18 cellular contexts compared by ENCODE assay signal in the genomic region with DNA sequence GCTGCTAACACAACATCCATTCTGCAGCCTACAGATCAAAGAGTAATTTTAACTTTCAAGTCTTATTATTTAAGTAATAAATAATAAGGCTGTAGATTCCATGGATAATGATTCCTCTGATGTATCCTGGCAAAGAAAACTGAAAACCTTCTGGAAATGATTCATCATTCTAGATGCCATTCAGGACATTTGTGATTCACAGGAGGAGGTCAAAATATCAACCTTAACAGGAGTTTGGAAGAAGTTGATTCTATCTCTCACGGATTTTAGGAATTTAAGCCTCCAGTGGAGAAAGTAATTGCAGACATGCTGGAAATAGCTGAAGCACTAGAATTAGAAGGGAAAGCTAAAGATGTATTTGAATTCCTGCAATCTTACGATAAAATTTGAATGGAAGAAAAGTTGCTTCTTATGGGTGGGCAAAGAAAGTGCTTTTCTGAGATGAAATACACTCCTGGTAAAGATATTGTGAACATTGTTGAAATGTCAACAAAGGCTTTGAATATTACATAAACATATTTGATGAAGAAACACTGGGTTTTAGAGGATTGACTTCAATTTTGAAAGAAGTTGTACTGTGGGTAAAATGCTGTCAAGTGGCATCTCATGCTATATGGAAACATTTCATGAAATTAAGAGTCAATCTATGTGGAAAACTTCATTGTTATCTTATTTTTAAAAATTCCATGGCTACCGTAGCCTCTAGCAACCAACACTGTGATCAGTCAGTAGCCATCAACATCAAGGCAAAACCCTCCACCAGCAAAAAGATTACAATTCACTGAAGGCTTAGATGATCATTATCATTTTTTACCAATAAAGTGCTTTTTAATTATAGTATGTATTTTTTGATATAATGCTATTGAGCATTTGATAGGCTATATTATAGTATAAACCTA.
A peak's percentile ranks its signal among the peaks of the same experiment; 100 is the strongest.
DNase-seq lines count a peak whose midpoint lies in the region; ATAC-seq and TF ChIP-seq lines count a peak whose summit lies in the region.
"Had no signal": no experiment of that assay in that cellular context is flagged by ENCODE, and none has a peak within 500 bp of the region (broad histone marks: within the 10 kb centered on the region; RNA-seq: fewer than 3 reads in every experiment).

No MANE protein-coding gene starts in this region.

- no peak overlapping the region for H2BK15ac ChIP-seq in neuronal stem cell (ENCODE audit: low read length)

- H3K27me3 ChIP-seq in breast epithelium (no peaks in the 10 kb centered on the region), ectodermal cell (ENCODE audit: control insufficient read depth, insufficient read depth, low read length, poor library complexity, severe bottlenecking) (no peaks in the 10 kb centered on the region), neuronal stem cell (ENCODE audit: control insufficient read depth in 3 of 3, insufficient read depth in 3 of 3, low read depth in 1 of 3, low read length in 3 of 3) (no peaks in the 10 kb centered on the region)
- H3K27me3 ChIP-seq: ascending aorta had no signal

- H3K9me3 ChIP-seq in breast epithelium (no peaks in the 10 kb centered on the region), ectodermal cell (ENCODE audit: control insufficient read depth, low read length) (no peaks in the 10 kb centered on the region), neuronal stem cell (replicated peaks in 1 of 2; ENCODE audit: control insufficient read depth in 2 of 2, insufficient read depth in 1 of 2, low read depth in 1 of 2, low read length in 2 of 2) (no peaks in the 10 kb centered on the region)
- H3K9me3 ChIP-seq: ascending aorta had no signal

- no peak overlapping the region for H2BK5ac ChIP-seq in neuronal stem cell (ENCODE audit: low read length)

- TF ChIP-seq CTCF in MCF 10A (IDR thresholded peaks at IDR 0.05; ENCODE audit: unreplicated experiment) (no peak), breast epithelium (IDR thresholded peaks at IDR 0.05) (no peak)

- H3K79me1 ChIP-seq in neuronal stem cell (ENCODE audit: low read depth, low read length) = no peaks in the 10 kb centered on the region

- H2AK5ac ChIP-seq in neuronal stem cell (ENCODE audit: low read depth, low read length) = no peak overlapping the region

- 89 to 94% methylated on average over 3 of the region's 3 CpGs for WGBS in ectodermal cell, 2 experiments
- no CpG with 5 or more reads among the region's 3 CpGs for WGBS in neuronal stem cell (ENCODE audit: extremely low coverage in 2 of 2, insufficient read length in 2 of 2, insufficient replicate concordance in 1 of 2), 2 donors

- no peak overlapping the region for H3K4me3 Mint-ChIP-seq in MCF 10A (ENCODE audit: unreplicated experiment)
- H3K4me3 Mint-ChIP-seq: B cell; IgD-negative memory B cell; stimulated activated naive CD8-positive, alpha-beta T cell treated with anti-CD3 and anti-CD28 coated beads, Interleukin-15, amount 100 ng/mL, for 72 hours had no signal

- ATAC-seq in HG02642 (IDR thresholded peaks at IDR 0.05; ENCODE audit: poor library complexity, unreplicated experiment) = no peak
- no peak for ATAC-seq in HG03442 (IDR thresholded peaks at IDR 0.05; ENCODE audit: unreplicated experiment)
- ATAC-seq: esophagus mucosa; left cardiac atrium; stimulated activated naive CD8-positive, alpha-beta T cell treated with anti-CD3 and anti-CD28 coated beads, Interleukin-15, amount 100 ng/mL, for 72 hours had no signal

- H3K4me1 Mint-ChIP-seq in MCF 10A (ENCODE audit: insufficient read depth, unreplicated experiment) = peaks cover 6% of the 10 kb centered on the region
- H3K4me1 Mint-ChIP-seq: B cell; IgD-negative memory B cell; stimulated activated naive CD8-positive, alpha-beta T cell treated with anti-CD3 and anti-CD28 coated beads, Interleukin-15, amount 100 ng/mL, for 72 hours had no signal

- no peak overlapping the region for H2BK12ac ChIP-seq in neuronal stem cell (ENCODE audit: low read length)

- intact Hi-C loops in MCF 10A (cut with micrococcal nuclease) (no loop called here), breast epithelium (cut with DNase I; ENCODE audit: low total_unique reads) (no loop called here)

- no peaks in the 10 kb centered on the region for H3K36me3 ChIP-seq in breast epithelium
- H3K36me3 ChIP-seq in ectodermal cell (ENCODE audit: control insufficient read depth, insufficient read depth, low read length) = no peaks in the 10 kb centered on the region
- no peaks in the 10 kb centered on the region for H3K36me3 ChIP-seq in neuronal stem cell (replicated peaks in 1 of 2; ENCODE audit: control insufficient read depth in 2 of 2, insufficient read depth in 2 of 2, low read length in 2 of 2)
- H3K36me3 ChIP-seq: ascending aorta had no signal

- no TSS peak for BruUV-seq in MCF 10A (replicated peaks; lab: Mats Ljungman, UMichigan)

- H3K27ac Mint-ChIP-seq in MCF 10A (ENCODE audit: low read depth, unreplicated experiment) = no peak overlapping the region
- H3K27ac Mint-ChIP-seq: B cell; IgD-negative memory B cell; stimulated activated naive CD8-positive, alpha-beta T cell treated with anti-CD3 and anti-CD28 coated beads, Interleukin-15, amount 100 ng/mL, for 72 hours had no signal

- H3K4me3 ChIP-seq in breast epithelium (no peak overlapping the region), ectodermal cell (ENCODE audit: insufficient read depth, low read depth, low read length) (no peak overlapping the region), skeletal muscle cell (ENCODE audit: low read depth, low read length) (no peak overlapping the region), neuronal stem cell (ENCODE audit: low read length in 2 of 2) (no peak overlapping the region)
- H3K4me3 ChIP-seq: ascending aorta had no signal

- no peak overlapping the region for H3K27ac ChIP-seq in breast epithelium
- H3K27ac ChIP-seq in ectodermal cell (ENCODE audit: insufficient read depth, low read depth, low read length, poor library complexity, severe bottlenecking) = peak overlapping the region; percentile 69
- H3K27ac ChIP-seq in neuronal stem cell (replicated peaks; ENCODE audit: low read length) = no peak overlapping the region
- H3K27ac ChIP-seq: ascending aorta, parathyroid adenoma had no signal

- no peak overlapping the region for H3K4ac ChIP-seq in neuronal stem cell (ENCODE audit: low read length)

- no peak overlapping the region for H3K9ac ChIP-seq in neuronal stem cell (ENCODE audit: low read depth, low read length, poor library complexity)
- H3K9ac ChIP-seq: parathyroid adenoma had no signal

- H3K4me1 ChIP-seq in breast epithelium (no peaks in the 10 kb centered on the region), ectodermal cell (ENCODE audit: control insufficient read depth, insufficient read depth, low read length) (no peaks in the 10 kb centered on the region), neuronal stem cell (ENCODE audit: control insufficient read depth in 2 of 2, insufficient read depth in 1 of 2, low read depth in 1 of 2, low read length in 2 of 2) (no peaks in the 10 kb centered on the region)
- H3K4me1 ChIP-seq: ascending aorta, parathyroid adenoma had no signal

- CTCF ChIA-PET in MCF 10A (lab: Yijun Ruan, JAX) = no interaction called here

- peaks cover 5% of the 10 kb centered on the region for H3K36me3 Mint-ChIP-seq in MCF 10A (ENCODE audit: insufficient read depth, unreplicated experiment)
- H3K36me3 Mint-ChIP-seq: IgD-negative memory B cell had no signal

- DNase-seq in MCF 10A (ENCODE audit: unreplicated experiment) (peak; percentile 28), breast epithelium (ENCODE audit: low spot score in 2 of 2) (no peak), NCI-H226 (peak; percentile 24), skeletal muscle cell (ENCODE audit: low read depth) (peak; percentile 20), neuronal stem cell (ENCODE audit: low spot score) (no peak)
- DNase-seq: activated CD4-positive, alpha-beta T cell treated with anti-CD3 and anti-CD28 coated beads, Interleukin-2, amount 50 U/mL, for 4 hours; left cardiac atrium; NCI-H1105 treated with DMSO at 0.1 percent for 48 hours; SIG-M5; stimulated activated naive CD8-positive, alpha-beta T cell treated with anti-CD3 and anti-CD28 coated beads, Interleukin-15, amount 100 ng/mL, for 72 hours had no signal

- H3K23ac ChIP-seq in neuronal stem cell (ENCODE audit: low read depth, low read length, poor library complexity) = no peak overlapping the region

- H4K8ac ChIP-seq in neuronal stem cell (ENCODE audit: low read depth, low read length) = no peak overlapping the region

- H3K27me3 Mint-ChIP-seq in MCF 10A (ENCODE audit: insufficient read depth, unreplicated experiment) = no peaks in the 10 kb centered on the region
- H3K27me3 Mint-ChIP-seq: B cell; IgD-negative memory B cell; stimulated activated naive CD8-positive, alpha-beta T cell treated with anti-CD3 and anti-CD28 coated beads, Interleukin-15, amount 100 ng/mL, for 72 hours had no signal

- no peak overlapping the region for H3K14ac ChIP-seq in neuronal stem cell (ENCODE audit: low read length)

- H3K9me3 Mint-ChIP-seq in MCF 10A (ENCODE audit: unreplicated experiment) = no peaks in the 10 kb centered on the region

- H3K4me2 ChIP-seq in neuronal stem cell (ENCODE audit: insufficient read depth, low read length, poor library complexity, severe bottlenecking) = no peak overlapping the region

- H2BK120ac ChIP-seq in neuronal stem cell (ENCODE audit: low read depth, low read length) = no peak overlapping the region

- H3K18ac ChIP-seq in neuronal stem cell (ENCODE audit: low read length) = no peak overlapping the region

- no peak overlapping the region for H2AFZ ChIP-seq in neuronal stem cell (ENCODE audit: low read length)
- H2AFZ ChIP-seq: parathyroid adenoma had no signal

- H4K91ac ChIP-seq in neuronal stem cell (ENCODE audit: low read depth, low read length, poor library complexity) = no peak overlapping the region

- POLR2A ChIA-PET in MCF 10A (lab: Yijun Ruan, JAX) = no interaction called here

- TF ChIP-seq POLR2A in breast epithelium (IDR thresholded peaks at IDR 0.05) = no peak

Comparison
In these comparisons a context has a peak if more than half of its experiments do, and no peak if none do; other contexts are left out.
1. DNase-seq: peak in MCF 10A (single experiment), NCI-H226 (single experiment) and skeletal muscle cell (single experiment); none in breast epithelium (0 of 2) and neuronal stem cell (single experiment).